ENCODE assay signal across 2 cellular contexts in the genomic region with DNA sequence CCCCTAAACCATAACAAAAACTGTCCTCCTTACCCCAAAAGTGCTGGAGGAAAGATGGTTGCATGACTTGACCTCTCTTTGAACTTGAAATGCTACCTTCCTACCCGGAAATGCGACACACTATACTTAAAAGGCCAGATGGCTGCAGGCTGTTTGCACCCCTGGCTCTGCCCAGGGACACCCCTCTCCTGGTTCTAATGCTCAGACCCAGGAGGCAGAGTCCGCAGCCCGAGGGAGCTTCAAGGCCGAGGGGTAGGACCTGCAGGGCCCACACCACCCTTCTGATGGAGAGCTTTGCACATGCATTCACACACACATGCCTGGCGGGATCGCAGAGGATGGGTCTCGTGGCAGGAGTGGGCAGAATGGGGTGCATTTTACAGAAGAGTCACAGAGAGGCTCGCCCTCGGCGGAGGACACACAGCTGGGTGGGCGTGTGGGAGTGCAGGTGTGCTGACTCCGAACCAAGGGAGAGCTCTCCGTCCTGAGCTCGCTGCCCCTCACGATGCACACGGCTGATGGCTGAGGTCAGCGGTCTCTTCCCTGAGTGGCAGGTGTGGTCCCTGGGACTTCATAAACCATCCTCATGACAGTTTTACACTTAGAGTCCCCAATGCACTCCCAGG.
TF ChIP-seq lines count a peak whose summit lies in the region.

No MANE protein-coding gene starts in this region.

TF ChIP-seq in HEK293T, 16 proteins besides CTCF, POLR2A, EP300 and RAD21:
- no peak for TF ChIP-seq FOXK2 (IDR thresholded peaks at IDR 0.05)
- TF ChIP-seq, protein P1, sequence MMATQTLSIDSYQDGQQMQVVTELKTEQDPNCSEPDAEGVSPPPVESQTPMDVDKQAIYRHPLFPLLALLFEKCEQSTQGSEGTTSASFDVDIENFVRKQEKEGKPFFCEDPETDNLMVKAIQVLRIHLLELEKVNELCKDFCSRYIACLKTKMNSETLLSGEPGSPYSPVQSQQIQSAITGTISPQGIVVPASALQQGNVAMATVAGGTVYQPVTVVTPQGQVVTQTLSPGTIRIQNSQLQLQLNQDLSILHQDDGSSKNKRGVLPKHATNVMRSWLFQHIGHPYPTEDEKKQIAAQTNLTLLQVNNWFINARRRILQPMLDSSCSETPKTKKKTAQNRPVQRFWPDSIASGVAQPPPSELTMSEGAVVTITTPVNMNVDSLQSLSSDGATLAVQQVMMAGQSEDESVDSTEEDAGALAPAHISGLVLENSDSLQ (IDR thresholded peaks at IDR 0.05): peak; percentile 50

TF ChIP-seq in H1, 55 proteins besides CTCF, POLR2A, EP300 and RAD21:
- TF ChIP-seq SUZ12 (IDR thresholded peaks at IDR 0.05; ENCODE audit: low read length) (no peak), MAFK (IDR thresholded peaks at IDR 0.05; ENCODE audit: low read depth, low read length) (no peak), SP1 (IDR thresholded peaks at IDR 0.05; ENCODE audit: low read depth, low read length) (no peak), BACH1 (IDR thresholded peaks at IDR 0.05; ENCODE audit: low read length) (no peak), KDM4A (IDR thresholded peaks at IDR 0.05; ENCODE audit: low read depth, low read length, severe bottlenecking) (no peak), NRF1 (IDR thresholded peaks at IDR 0.05; ENCODE audit: low read depth, low read length) (no peak), SP4 (IDR thresholded peaks at IDR 0.05; ENCODE audit: low read length) (no peak), CEBPB (IDR thresholded peaks at IDR 0.05; ENCODE audit: low read depth, low read length) (no peak), CBX8 (IDR thresholded peaks at IDR 0.05; ENCODE audit: borderline replicate concordance, low read depth, low read length) (no peak), TBP (IDR thresholded peaks at IDR 0.05; ENCODE audit: low read depth, low read length) (no peak), RXRA (IDR thresholded peaks at IDR 0.05; ENCODE audit: insufficient read depth, low read depth, low read length) (no peak), PHF8 (conservative IDR thresholded peaks at IDR 0.05; ENCODE audit: low read depth, low read length) (no peak), ASH2L (IDR thresholded peaks at IDR 0.05; ENCODE audit: low read length) (no peak), KDM1A (IDR thresholded peaks at IDR 0.05; ENCODE audit: borderline replicate concordance, low read length) (no peak), POLR2AphosphoS5 (IDR thresholded peaks at IDR 0.05; ENCODE audit: low read depth, low read length) (no peak), SIRT6 (IDR thresholded peaks at IDR 0.05; ENCODE audit: low read length) (no peak), CHD2 (IDR thresholded peaks at IDR 0.05; ENCODE audit: low read length) (no peak)
- TF ChIP-seq, protein P2, sequence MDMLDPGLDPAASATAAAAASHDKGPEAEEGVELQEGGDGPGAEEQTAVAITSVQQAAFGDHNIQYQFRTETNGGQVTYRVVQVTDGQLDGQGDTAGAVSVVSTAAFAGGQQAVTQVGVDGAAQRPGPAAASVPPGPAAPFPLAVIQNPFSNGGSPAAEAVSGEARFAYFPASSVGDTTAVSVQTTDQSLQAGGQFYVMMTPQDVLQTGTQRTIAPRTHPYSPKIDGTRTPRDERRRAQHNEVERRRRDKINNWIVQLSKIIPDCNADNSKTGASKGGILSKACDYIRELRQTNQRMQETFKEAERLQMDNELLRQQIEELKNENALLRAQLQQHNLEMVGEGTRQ (IDR thresholded peaks at IDR 0.05; ENCODE audit: low read length): no peak
